Comparison of ENCODE assay signal across 1 cellular context in the genomic region with DNA sequence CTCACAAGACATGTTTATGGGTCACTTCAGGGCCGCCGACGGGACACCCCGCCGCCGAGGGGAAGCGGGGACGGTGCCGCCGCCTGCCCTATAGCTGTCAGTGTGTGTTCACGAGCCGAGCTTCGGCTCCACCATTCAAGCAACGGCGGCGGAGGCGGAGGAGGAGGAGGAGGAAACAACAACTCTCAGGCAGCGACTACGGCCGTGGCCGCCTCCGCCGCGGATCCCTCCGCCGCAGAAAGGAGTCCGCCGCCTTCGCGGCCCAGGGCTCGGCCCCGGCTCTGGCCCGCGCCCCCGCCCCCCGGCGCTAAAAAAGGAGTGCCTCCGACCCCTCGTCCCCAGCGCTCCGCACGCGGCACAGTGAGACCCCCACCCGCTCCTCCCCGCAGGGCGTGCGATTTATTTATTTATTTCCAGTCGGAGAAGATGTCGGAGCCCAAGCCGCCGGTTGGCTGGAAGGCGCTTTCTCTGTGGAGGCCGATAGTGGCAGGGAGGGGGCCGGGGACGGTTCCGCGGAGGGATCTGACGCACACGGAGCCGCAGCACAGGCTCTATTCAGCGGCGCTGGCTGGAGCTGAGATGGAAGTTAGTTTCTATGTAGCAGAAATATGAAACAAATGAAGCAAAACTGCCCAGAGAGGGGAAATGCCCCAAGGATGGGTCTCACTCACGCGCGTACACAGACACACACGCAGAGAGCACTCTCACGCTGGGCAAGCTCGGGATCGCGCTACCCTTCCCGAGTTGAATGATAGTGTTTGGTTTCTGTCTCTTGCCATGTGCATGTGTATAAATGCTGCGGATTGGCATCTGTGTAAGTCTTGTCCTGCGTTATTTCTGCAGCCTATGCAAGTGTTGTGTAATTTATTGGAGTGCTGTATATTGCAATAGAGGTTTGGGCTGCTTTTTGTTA.
TF ChIP-seq lines count a peak whose summit lies in the region.

TSS of gene PHIP (minus strand) at position 198 of the 913 bp plus-strand sequence. CDS start at position 12, 186 bp downstream.

TF ChIP-seq in WTC11, 78 proteins besides CTCF, POLR2A, EP300 and RAD21 (continued from another document):
- TF ChIP-seq, protein P1, sequence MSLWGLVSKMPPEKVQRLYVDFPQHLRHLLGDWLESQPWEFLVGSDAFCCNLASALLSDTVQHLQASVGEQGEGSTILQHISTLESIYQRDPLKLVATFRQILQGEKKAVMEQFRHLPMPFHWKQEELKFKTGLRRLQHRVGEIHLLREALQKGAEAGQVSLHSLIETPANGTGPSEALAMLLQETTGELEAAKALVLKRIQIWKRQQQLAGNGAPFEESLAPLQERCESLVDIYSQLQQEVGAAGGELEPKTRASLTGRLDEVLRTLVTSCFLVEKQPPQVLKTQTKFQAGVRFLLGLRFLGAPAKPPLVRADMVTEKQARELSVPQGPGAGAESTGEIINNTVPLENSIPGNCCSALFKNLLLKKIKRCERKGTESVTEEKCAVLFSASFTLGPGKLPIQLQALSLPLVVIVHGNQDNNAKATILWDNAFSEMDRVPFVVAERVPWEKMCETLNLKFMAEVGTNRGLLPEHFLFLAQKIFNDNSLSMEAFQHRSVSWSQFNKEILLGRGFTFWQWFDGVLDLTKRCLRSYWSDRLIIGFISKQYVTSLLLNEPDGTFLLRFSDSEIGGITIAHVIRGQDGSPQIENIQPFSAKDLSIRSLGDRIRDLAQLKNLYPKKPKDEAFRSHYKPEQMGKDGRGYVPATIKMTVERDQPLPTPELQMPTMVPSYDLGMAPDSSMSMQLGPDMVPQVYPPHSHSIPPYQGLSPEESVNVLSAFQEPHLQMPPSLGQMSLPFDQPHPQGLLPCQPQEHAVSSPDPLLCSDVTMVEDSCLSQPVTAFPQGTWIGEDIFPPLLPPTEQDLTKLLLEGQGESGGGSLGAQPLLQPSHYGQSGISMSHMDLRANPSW (CRISPR knock-in tag; conservative IDR thresholded peaks at IDR 0.05; ENCODE audit: low read depth), result no peak
- TF ChIP-seq ZNF416 (CRISPR knock-in tag; IDR thresholded peaks at IDR 0.05) (0 out of 2 replicates have a peak, but pooled peaks have one; percentile 21), ZNF317 (CRISPR knock-in tag; IDR thresholded peaks at IDR 0.05; ENCODE audit: borderline replicate concordance, low read depth) (no peak), ZNF396 (CRISPR knock-in tag; IDR thresholded peaks at IDR 0.05; ENCODE audit: borderline replicate concordance) (no peak), ZNF512 (CRISPR knock-in tag; IDR thresholded peaks at IDR 0.05; ENCODE audit: borderline replicate concordance) (no peak), MYBL2 (CRISPR knock-in tag; IDR thresholded peaks at IDR 0.05) (0 out of 2 replicates have a peak, but pooled peaks have one; percentile 40), TEAD1 (CRISPR knock-in tag; IDR thresholded peaks at IDR 0.05) (no peak), FOXP1 (CRISPR knock-in tag; IDR thresholded peaks at IDR 0.05; ENCODE audit: borderline replicate concordance) (0 out of 2 replicates have a peak, but pooled peaks have one; percentile 49), FOXK1 (CRISPR knock-in tag; IDR thresholded peaks at IDR 0.05) (peak; percentile 84), ATF6 (CRISPR knock-in tag; IDR thresholded peaks at IDR 0.05) (no peak), SP1 (CRISPR knock-in tag; conservative IDR thresholded peaks at IDR 0.05) (peak; percentile 54), NFE2L1 (CRISPR knock-in tag; IDR thresholded peaks at IDR 0.05) (0 out of 2 replicates have a peak, but pooled peaks have one; percentile 45), ZNF138 (CRISPR knock-in tag; conservative IDR thresholded peaks at IDR 0.05) (no peak), ZNF423 (CRISPR knock-in tag; IDR thresholded peaks at IDR 0.05) (no peak), ATF1 (CRISPR knock-in tag; IDR thresholded peaks at IDR 0.05) (no peak), TP53 (CRISPR knock-in tag; IDR thresholded peaks at IDR 0.05) (no peak), ZBTB21 (CRISPR knock-in tag; IDR thresholded peaks at IDR 0.05; ENCODE audit: borderline replicate concordance) (no peak), CREM (CRISPR knock-in tag; IDR thresholded peaks at IDR 0.05) (peak; percentile 39; the same call in 1 of the 2 replicates), TCF7 (CRISPR knock-in tag; IDR thresholded peaks at IDR 0.05; ENCODE audit: low read depth) (no peak), JUN (CRISPR knock-in tag; IDR thresholded peaks at IDR 0.05) (peak; percentile 70; the same call in 1 of the 2 replicates)
- TF ChIP-seq, protein P2, sequence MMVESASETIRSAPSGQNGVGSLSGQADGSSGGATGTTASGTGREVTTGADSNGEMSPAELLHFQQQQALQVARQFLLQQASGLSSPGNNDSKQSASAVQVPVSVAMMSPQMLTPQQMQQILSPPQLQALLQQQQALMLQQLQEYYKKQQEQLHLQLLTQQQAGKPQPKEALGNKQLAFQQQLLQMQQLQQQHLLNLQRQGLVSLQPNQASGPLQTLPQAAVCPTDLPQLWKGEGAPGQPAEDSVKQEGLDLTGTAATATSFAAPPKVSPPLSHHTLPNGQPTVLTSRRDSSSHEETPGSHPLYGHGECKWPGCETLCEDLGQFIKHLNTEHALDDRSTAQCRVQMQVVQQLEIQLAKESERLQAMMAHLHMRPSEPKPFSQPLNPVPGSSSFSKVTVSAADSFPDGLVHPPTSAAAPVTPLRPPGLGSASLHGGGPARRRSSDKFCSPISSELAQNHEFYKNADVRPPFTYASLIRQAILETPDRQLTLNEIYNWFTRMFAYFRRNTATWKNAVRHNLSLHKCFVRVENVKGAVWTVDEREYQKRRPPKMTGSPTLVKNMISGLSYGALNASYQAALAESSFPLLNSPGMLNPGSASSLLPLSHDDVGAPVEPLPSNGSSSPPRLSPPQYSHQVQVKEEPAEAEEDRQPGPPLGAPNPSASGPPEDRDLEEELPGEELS (CRISPR knock-in tag; IDR thresholded peaks at IDR 0.05), result peak; percentile 48; the same call in 1 of the 2 replicates
- TF ChIP-seq, protein P3, sequence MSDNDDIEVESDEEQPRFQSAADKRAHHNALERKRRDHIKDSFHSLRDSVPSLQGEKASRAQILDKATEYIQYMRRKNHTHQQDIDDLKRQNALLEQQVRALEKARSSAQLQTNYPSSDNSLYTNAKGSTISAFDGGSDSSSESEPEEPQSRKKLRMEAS (CRISPR knock-in tag; IDR thresholded peaks at IDR 0.05), result peak; percentile 51; the same call in 1 of the 2 replicates
- TF ChIP-seq, protein P4, sequence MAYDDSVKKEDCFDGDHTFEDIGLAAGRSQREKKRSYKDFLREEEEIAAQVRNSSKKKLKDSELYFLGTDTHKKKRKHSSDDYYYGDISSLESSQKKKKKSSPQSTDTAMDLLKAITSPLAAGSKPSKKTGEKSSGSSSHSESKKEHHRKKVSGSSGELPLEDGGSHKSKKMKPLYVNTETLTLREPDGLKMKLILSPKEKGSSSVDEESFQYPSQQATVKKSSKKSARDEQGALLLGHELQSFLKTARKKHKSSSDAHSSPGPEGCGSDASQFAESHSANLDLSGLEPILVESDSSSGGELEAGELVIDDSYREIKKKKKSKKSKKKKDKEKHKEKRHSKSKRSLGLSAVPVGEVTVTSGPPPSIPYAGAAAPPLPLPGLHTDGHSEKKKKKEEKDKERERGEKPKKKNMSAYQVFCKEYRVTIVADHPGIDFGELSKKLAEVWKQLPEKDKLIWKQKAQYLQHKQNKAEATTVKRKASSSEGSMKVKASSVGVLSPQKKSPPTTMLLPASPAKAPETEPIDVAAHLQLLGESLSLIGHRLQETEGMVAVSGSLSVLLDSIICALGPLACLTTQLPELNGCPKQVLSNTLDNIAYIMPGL (CRISPR knock-in tag; IDR thresholded peaks at IDR 0.05), result peak; percentile 95
